ENCODE assay signal across 15 cellular contexts in genomic region chr6:43459535-43459934, GRCh38. TPM values are rescaled to one million over a fixed set of nuclear protein-coding genes. Genes with fewer than 3 reads are reported as not detected.
DNase-seq lines count a peak whose midpoint lies in the region; ATAC-seq and TF ChIP-seq lines count a peak whose summit lies in the region.
"Had no signal": no experiment of that assay in that cellular context is flagged by ENCODE, and none has a peak within 500 bp of the region (broad histone marks: within the 10 kb centered on the region; RNA-seq: fewer than 3 reads in every experiment).

No MANE protein-coding gene starts in this region.

- H3K9me3 ChIP-seq in Karpas-422 (ENCODE audit: low read length), result no peaks in the 10 kb centered on the region
- no peaks in the 10 kb centered on the region for H3K9me3 ChIP-seq in OCI-LY3 (ENCODE audit: insufficient read depth, low read length)

- no peaks in the 10 kb centered on the region for H3K79me2 ChIP-seq in Karpas-422 (ENCODE audit: low read length)
- no peaks in the 10 kb centered on the region for H3K79me2 ChIP-seq in OCI-LY3 (ENCODE audit: low read length)

- H3K27ac ChIP-seq in Karpas-422 (ENCODE audit: low read length) (no peak overlapping the region), OCI-LY3 (ENCODE audit: low read length) (no peak overlapping the region), dorsolateral prefrontal cortex (no peak overlapping the region)

- H2AFZ ChIP-seq in Karpas-422 (ENCODE audit: low read length) (no peak overlapping the region), OCI-LY3 (ENCODE audit: low read depth, low read length) (no peak overlapping the region)
- H2AFZ ChIP-seq: GM23338 had no signal

- DNase-seq in Karpas-422 (peak; percentile 54), type B pancreatic cell (ENCODE audit: extremely low spot score, unreplicated experiment) (no peak), dorsolateral prefrontal cortex (no peak), T-helper 2 cell (no peak)
- DNase-seq: C1 segment of cervical spinal cord; Calu3; CD4-positive, alpha-beta memory T cell; COR-L47; DMS53; DMS79 treated with DMSO at 0.1 percent for 48 hours; H9 had no signal

- H3K36me3 ChIP-seq in Karpas-422 (ENCODE audit: insufficient read depth, low read length), result no peaks in the 10 kb centered on the region
- H3K36me3 ChIP-seq in OCI-LY3 (replicated peaks; ENCODE audit: low read depth, low read length), result no peaks in the 10 kb centered on the region

- H3K4me1 Mint-ChIP-seq in type B pancreatic cell (ENCODE audit: unreplicated experiment), result peaks cover 12% of the 10 kb centered on the region

- H3K4me1 ChIP-seq in Karpas-422 (ENCODE audit: low read length) (peaks cover 11% of the 10 kb centered on the region), OCI-LY3 (ENCODE audit: low read length) (no peaks in the 10 kb centered on the region)

- no peaks in the 10 kb centered on the region for H3K9me2 ChIP-seq in Karpas-422 (replicated peaks; ENCODE audit: insufficient read depth, low read length)

- no peaks in the 10 kb centered on the region for H3K36me3 Mint-ChIP-seq in type B pancreatic cell

- H3K9ac ChIP-seq in Karpas-422 (ENCODE audit: low read length) (no peak overlapping the region), OCI-LY3 (ENCODE audit: low read length) (no peak overlapping the region)

- peak; percentile 45 for TF ChIP-seq CTCF in OCI-LY3 (IDR thresholded peaks at IDR 0.05; ENCODE audit: low read depth, low read length)
- TF ChIP-seq CTCF in type B pancreatic cell (conservative IDR thresholded peaks at IDR 0.05), result no peak
- TF ChIP-seq CTCF in dorsolateral prefrontal cortex (IDR thresholded peaks at IDR 0.05 in 54 of 56, conservative IDR thresholded peaks at IDR 0.05 in 2 of 56; ENCODE audit: low read depth in 1 of 56, partially characterized antibody in 56 of 56), result no peak

- H3K27ac Mint-ChIP-seq in type B pancreatic cell, result no peak overlapping the region
- H3K27ac Mint-ChIP-seq: CD4-positive, alpha-beta memory T cell; GM23338; H9 had no signal

- no peak overlapping the region for H3K4me3 ChIP-seq in Karpas-422 (ENCODE audit: low read length)
- no peak overlapping the region for H3K4me3 ChIP-seq in OCI-LY3 (ENCODE audit: low read length)
- H3K4me3 ChIP-seq in dorsolateral prefrontal cortex, result no peak overlapping the region
- H3K4me3 ChIP-seq: GM23338 had no signal

- intact Hi-C loops in dorsolateral prefrontal cortex (cut with DNase I), result no loop called here

- peaks cover 46% of the 10 kb centered on the region for H3K27me3 Mint-ChIP-seq in type B pancreatic cell

- no peaks in the 10 kb centered on the region for H3K27me3 ChIP-seq in Karpas-422 (ENCODE audit: low read length)
- H3K27me3 ChIP-seq in OCI-LY3 (ENCODE audit: low read depth, low read length), result peaks cover 12% of the 10 kb centered on the region
- H3K27me3 ChIP-seq in dorsolateral prefrontal cortex, result peaks cover 0 to 6% (median 0%) of the 10 kb centered on the region in 45 donors

- no peak for ATAC-seq in HG02840 (IDR thresholded peaks at IDR 0.05; ENCODE audit: low FRiP score, unreplicated experiment)
- ATAC-seq: GM23338, HCT116 had no signal

- no peak overlapping the region for H3K4me2 ChIP-seq in Karpas-422 (ENCODE audit: low read depth, low read length, poor library complexity, severe bottlenecking)
- no peak overlapping the region for H3K4me2 ChIP-seq in OCI-LY3 (ENCODE audit: low read length)
- H3K4me2 ChIP-seq: GM23338 had no signal

- no peaks in the 10 kb centered on the region for H3K9me3 Mint-ChIP-seq in type B pancreatic cell
- H3K9me3 Mint-ChIP-seq: H9 had no signal

- H4K20me1 ChIP-seq in Karpas-422 (ENCODE audit: insufficient read depth, low read depth, low read length), result no peaks in the 10 kb centered on the region
- H4K20me1 ChIP-seq in OCI-LY3 (ENCODE audit: insufficient read depth, low read length), result no peaks in the 10 kb centered on the region

- peak overlapping the region; percentile 48 for H3K4me3 Mint-ChIP-seq in type B pancreatic cell
- H3K4me3 Mint-ChIP-seq: CD4-positive, alpha-beta memory T cell; GM23338; H9 had no signal

RNA-seq across cellular contexts. Expression of gene DLK2, which starts 4.2 kb away (rescaled TPM):
- 1.5 and 3.1 TPM in 2 replicates for total RNA-seq in Karpas-422 (2014; rRNA removed; shearing (Covaris generic); ENCODE audit: low replicate concordance)
- total RNA-seq in type B pancreatic cell (ENCODE audit: low replicate concordance) (3.3 and 3.4 TPM in 2 replicates), dorsolateral prefrontal cortex (10 to 100 TPM in 8 of 120 experiments, 1 to 10 TPM in 112; 1.9 to 12.6 (median 6.0) TPM)

RNA-seq across cellular contexts. Expression of gene TJAP1, which starts 17.8 kb away (rescaled TPM):
- 16.3 and 17.3 TPM in 2 replicates for total RNA-seq in Karpas-422 (2014; rRNA removed; shearing (Covaris generic); ENCODE audit: low replicate concordance)
- 34.7 and 44.5 TPM in 2 replicates for total RNA-seq in type B pancreatic cell (ENCODE audit: low replicate concordance)
- 100 to 1,000 TPM in 3 of 120 experiments, 10 to 100 TPM in 117; 21.7 to 124 (median 47.1) TPM for total RNA-seq in dorsolateral prefrontal cortex

RNA-seq across cellular contexts. Expression of gene ABCC10, which starts 32.2 kb away (rescaled TPM):
- 33.5 and 44.4 TPM in 2 replicates for total RNA-seq in Karpas-422 (2014; rRNA removed; shearing (Covaris generic); ENCODE audit: low replicate concordance)
- 39.1 and 46.5 TPM in 2 replicates for total RNA-seq in type B pancreatic cell (ENCODE audit: low replicate concordance)
- 10 to 100 TPM; 16.3 to 62.8 (median 35.7) TPM for total RNA-seq in dorsolateral prefrontal cortex

RNA-seq across cellular contexts. Expression of gene LRRC73, which starts 50.6 kb away (rescaled TPM):
- 0.19 and 0.69 TPM in 2 replicates for total RNA-seq in Karpas-422 (2014; rRNA removed; shearing (Covaris generic); ENCODE audit: low replicate concordance)
- total RNA-seq in type B pancreatic cell (ENCODE audit: low replicate concordance) (1.5 and 2.9 TPM in 2 replicates), dorsolateral prefrontal cortex (10 to 100 TPM in 99 of 120 experiments, 1 to 10 TPM in 21; 3.9 to 21.4 (median 12.9) TPM)

RNA-seq across cellular contexts. Expression of gene YIPF3, which starts 57.2 kb away (rescaled TPM):
- total RNA-seq in Karpas-422 (2014; rRNA removed; shearing (Covaris generic); ENCODE audit: low replicate concordance), result 50.3 and 66.7 TPM in 2 replicates
- total RNA-seq in type B pancreatic cell (ENCODE audit: low replicate concordance) (122 and 135 TPM in 2 replicates), dorsolateral prefrontal cortex (10 to 100 TPM; 57.9 to 94.9 (median 76.6) TPM)
